In the genomic region with DNA sequence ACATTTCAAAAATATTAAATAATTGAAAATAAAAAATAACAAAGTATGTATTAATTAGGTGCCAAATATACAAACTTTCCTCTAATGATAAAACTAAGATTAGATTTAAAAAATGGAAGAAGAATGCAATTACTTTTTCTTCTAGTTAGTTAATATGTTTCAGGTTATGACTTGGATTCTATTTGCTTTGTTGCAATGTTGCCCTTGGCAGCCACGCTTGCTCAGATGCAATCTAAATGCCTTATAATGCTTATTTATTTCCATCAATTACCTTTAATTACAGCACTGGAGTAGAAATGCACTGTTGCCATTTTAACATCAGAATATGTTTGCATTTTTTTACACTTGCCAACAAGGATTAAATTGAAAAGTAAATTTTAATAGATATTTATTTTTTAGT, we compare ENCODE assay signal across 20 cellular contexts.
"Had no signal": no experiment of that assay in that cellular context is flagged by ENCODE, and none has a peak within 500 bp of the region (broad histone marks: within the 10 kb centered on the region; RNA-seq: fewer than 3 reads in every experiment).

No MANE protein-coding gene starts in this region.

- FAIRE-seq: HTR-8/SVneo, RCC 7860 had no signal

- DNase-seq: KBM-7, MV-4-11, NCI-H1048, NCI-H1105, NCI-H1417, NCI-H1436 treated with DMSO at 0.1 percent for 48 hours, NCI-H1694, NCI-H187 treated with DMSO at 0.1 percent for 48 hours, NCI-H2029 treated with DMSO at 0.1 percent for 48 hours, NCI-H2171 treated with DMSO at 0.1 percent for 48 hours, NCI-H345, NCI-H446 treated with DMSO at 0.1 percent for 48 hours, NCI-H510A treated with DMSO at 0.1 percent for 48 hours, NCI-H526, NCI-H82, Right ventricle myocardium superior, RPMI8226, SIG-M5 had no signal
